11 cellular contexts compared by ENCODE assay signal in genomic region chr4:168840988-168841681, GRCh38.
DNase-seq lines count a peak whose midpoint lies in the region; ATAC-seq, FAIRE-seq and TF ChIP-seq lines count a peak whose summit lies in the region.
"Had no signal": no experiment of that assay in that cellular context is flagged by ENCODE, and none has a peak within 500 bp of the region (broad histone marks: within the 10 kb centered on the region; RNA-seq: fewer than 3 reads in every experiment).

No MANE protein-coding gene starts in this region.

- no peaks in the 10 kb centered on the region for H3K79me2 ChIP-seq in HepG2 (ENCODE audit: insufficient read depth, low read length)

- 63% methylated on average over 6 of the region's 9 CpGs for WGBS in right lobe of liver (ENCODE audit: insufficient coverage, low coverage, low lambda C conversion rate, missing lambda C conversion rate)
- WGBS in HepG2 (ENCODE audit: low lambda C conversion rate) = 85% methylated on average over 8 of the region's 9 CpGs
- WGBS in esophagus, 2 donors = 74 to 77% methylated on average over 9 of the region's 9 CpGs

- intact Hi-C loops in right lobe of liver (cut with DNase I) = no loop called here
- intact Hi-C loops in HepG2 (cut with micrococcal nuclease; ENCODE audit: unreplicated experiment) = no loop called here

- TF ChIP-seq RAD21 in HepG2 (CRISPR knock-in tag; IDR thresholded peaks at IDR 0.05) = no peak

- no peaks in the 10 kb centered on the region for H3K9me3 ChIP-seq in right lobe of liver
- no peaks in the 10 kb centered on the region for H3K9me3 ChIP-seq in HepG2 (ENCODE audit: low read length)
- H3K9me3 ChIP-seq in esophagus (ENCODE audit: control insufficient read depth in 2 of 2, insufficient read depth in 1 of 2, low read depth in 1 of 2, low read length in 1 of 2) = no peaks in the 10 kb centered on the region
- H3K9me3 ChIP-seq in muscle layer of duodenum (ENCODE audit: control insufficient read depth in 1 of 2, low read length in 2 of 2) = no peaks in the 10 kb centered on the region
- H3K9me3 ChIP-seq: BE2C had no signal

- no peak overlapping the region for H2AFZ ChIP-seq in HepG2 (ENCODE audit: low read length)

- H3K4me3 ChIP-seq in right lobe of liver (no peak overlapping the region), HepG2 (replicated peaks in 1 of 3; ENCODE audit: insufficient read depth in 1 of 3, low read depth in 2 of 3, low read length in 3 of 3) (no peak overlapping the region), esophagus (ENCODE audit: low read depth in 1 of 2, low read length in 2 of 2) (no peak overlapping the region), muscle layer of duodenum (ENCODE audit: low read depth in 1 of 2, low read length in 2 of 2) (peak overlapping the region in 1 of 2 donors; percentile 25)
- H3K4me3 ChIP-seq: K562 had no signal

- ATAC-seq in right lobe of liver = peak in 3 of 4 donors; percentile 32 to 45 (median 44)
- ATAC-seq in HepG2 = no peak
- ATAC-seq in HG03469 (IDR thresholded peaks at IDR 0.05; ENCODE audit: unreplicated experiment) = no peak
- no peak for ATAC-seq in GM18498 (IDR thresholded peaks at IDR 0.05; ENCODE audit: unreplicated experiment)
- no peak for ATAC-seq in HG03159 (IDR thresholded peaks at IDR 0.05; ENCODE audit: unreplicated experiment)
- ATAC-seq: K562 had no signal

- POLR2A ChIA-PET in HepG2 (lab: Yijun Ruan, JAX) = no interaction called here

- H4K20me1 ChIP-seq in HepG2 (ENCODE audit: insufficient read depth, low read length) = no peaks in the 10 kb centered on the region

- no TSS peak for BruUV-seq in HepG2 (replicated peaks; lab: Mats Ljungman, UMichigan)

- H3K27ac ChIP-seq in right lobe of liver (no peak overlapping the region), HepG2 (ENCODE audit: extremely low read length, insufficient read depth, low read length) (no peak overlapping the region), esophagus (ENCODE audit: low read depth in 2 of 2, low read length in 1 of 2) (peak overlapping the region; percentile 33 to 40), muscle layer of duodenum (ENCODE audit: low read length) (peak overlapping the region; percentile 60)

- in situ Hi-C loops in HepG2 (cut with HindIII; ENCODE audit: extremely low pct_ligation_motif_present, low pct_unique_long_range_greater_than_20kb) = no loop called here

- no peak for FAIRE-seq in HepG2 (lab: Jason Lieb, UNC)
- FAIRE-seq: K562, TTC549 had no signal

- H3K4me1 ChIP-seq in right lobe of liver (peaks cover 0 to 7% (median 0%) of the 10 kb centered on the region in 4 donors), HepG2 (ENCODE audit: insufficient read depth, low read length) (0 out of 2 replicates have a peak, but pooled peaks cover 7% of the 10 kb centered on the region), esophagus (ENCODE audit: control insufficient read depth in 2 of 2, insufficient read depth in 2 of 2, low read length in 1 of 2) (peaks cover 2 to 4% of the 10 kb centered on the region in 2 donors), muscle layer of duodenum (ENCODE audit: control insufficient read depth in 1 of 2, insufficient read depth in 2 of 2, low read length in 2 of 2) (peaks cover 10 to 67% of the 10 kb centered on the region in 2 donors)
- H3K4me1 ChIP-seq: BE2C had no signal

- CTCF ChIA-PET in HepG2 (lab: Yijun Ruan, JAX; ENCODE audit: low intra/inter-chr PET ratio, low total read pairs) = no interaction called here

- no peak for TF ChIP-seq CTCF in right lobe of liver (IDR thresholded peaks at IDR 0.05)
- no peak for TF ChIP-seq CTCF in HepG2 (CRISPR knock-in tag; IDR thresholded peaks at IDR 0.05)

- TF ChIP-seq EP300 in HepG2 (IDR thresholded peaks at IDR 0.05; ENCODE audit: low read depth in 2 of 2, low read length in 2 of 2) (no peak), HepG2 (CRISPR knock-in tag; IDR thresholded peaks at IDR 0.05; ENCODE audit: borderline replicate concordance) (no peak)

- TF ChIP-seq POLR2A in right lobe of liver (IDR thresholded peaks at IDR 0.05) (no peak), HepG2 (IDR thresholded peaks at IDR 0.05; ENCODE audit: insufficient read depth in 1 of 2, low read depth in 2 of 2, low read length in 2 of 2) (no peak)

- H3K36me3 ChIP-seq in right lobe of liver = no peaks in the 10 kb centered on the region
- no peaks in the 10 kb centered on the region for H3K36me3 ChIP-seq in HepG2 (replicated peaks in 1 of 2; ENCODE audit: control insufficient read depth in 1 of 2, insufficient read depth in 2 of 2, low read length in 2 of 2)
- H3K36me3 ChIP-seq in esophagus (ENCODE audit: control insufficient read depth in 2 of 2, insufficient read depth in 2 of 2, low read length in 1 of 2) = peaks cover 0 to 3% of the 10 kb centered on the region in 2 donors
- H3K36me3 ChIP-seq in muscle layer of duodenum (ENCODE audit: control insufficient read depth in 1 of 2, insufficient read depth in 2 of 2, low read length in 2 of 2) = peaks cover 3 to 12% of the 10 kb centered on the region in 2 donors
- H3K36me3 ChIP-seq: BE2C had no signal

- H3K27me3 ChIP-seq in right lobe of liver (no peaks in the 10 kb centered on the region), HepG2 (ENCODE audit: control insufficient read depth in 1 of 2, insufficient read depth in 2 of 2, low read length in 2 of 2) (no peaks in the 10 kb centered on the region), esophagus (ENCODE audit: control insufficient read depth in 1 of 2, insufficient read depth in 2 of 2, low read length in 2 of 2) (no peaks in the 10 kb centered on the region), muscle layer of duodenum (ENCODE audit: low read depth, low read length) (no peaks in the 10 kb centered on the region)
- H3K27me3 ChIP-seq: BE2C had no signal

- no peak overlapping the region for H3K4me2 ChIP-seq in HepG2 (ENCODE audit: low read depth, low read length)

- no peak overlapping the region for H3K9ac ChIP-seq in HepG2 (ENCODE audit: insufficient read depth, low read depth, low read length)

- peak in 1 of 3 donors; percentile 37 for DNase-seq in right lobe of liver
- DNase-seq in HepG2 (ENCODE audit: low spot score) = no peak
- DNase-seq in NCI-H774 (lab: John Stamatoyannopoulos, UW) = no peak
- DNase-seq: BE2C had no signal

TF ChIP-seq in HepG2, 621 proteins besides CTCF, POLR2A, EP300 and RAD21:
- TF ChIP-seq ZNF101 (CRISPR knock-in tag; IDR thresholded peaks at IDR 0.05; ENCODE audit: borderline replicate concordance, low read depth) = no peak
- no peak for TF ChIP-seq BORCS8-MEF2B (CRISPR knock-in tag; IDR thresholded peaks at IDR 0.05)
- TF ChIP-seq MTA1 (CRISPR knock-in tag; IDR thresholded peaks at IDR 0.05; ENCODE audit: borderline replicate concordance) = no peak
TF ChIP-seq in HepG2: peak in this region for 0.

Comparison
In these comparisons a context has a peak if more than half of its experiments do, and no peak if none do; other contexts are left out.
1. ATAC-seq: peak in right lobe of liver (3 of 4); none in HepG2 (single experiment), HG03469 (single experiment), GM18498 (single experiment) and HG03159 (single experiment).
2. H3K27ac ChIP-seq: peak in esophagus (2 of 2) and muscle layer of duodenum (single experiment); none in right lobe of liver (0 of 3) and HepG2 (single experiment).